10 cellular contexts compared by ENCODE assay signal in genomic region chr4:121243476-121243875, GRCh38.
A peak's percentile ranks its signal among the peaks of the same experiment; 100 is the strongest.
DNase-seq lines count a peak whose midpoint lies in the region; ATAC-seq and TF ChIP-seq lines count a peak whose summit lies in the region.
"Had no signal": no experiment of that assay in that cellular context is flagged by ENCODE, and none has a peak within 500 bp of the region (broad histone marks: within the 10 kb centered on the region; RNA-seq: fewer than 3 reads in every experiment).

No MANE protein-coding gene starts in this region.

- peak overlapping the region; percentile 36 for H3K4me3 Mint-ChIP-seq in T-helper 1 cell treated with Interleukin-12 subunit alpha and Interleukin-12 subunit beta and Interleukin-4 antibody, amounts not matched to agents 30 μg/mL and 1 μg/mL, for 36 hours
- H3K4me3 Mint-ChIP-seq in stimulated activated memory B cell treated with anti-CD40 and anti-IgM and Interleukin-4, amounts not matched to agents 10 μg/mL and 1 μg/mL and 100 μg/mL, for 72 hours, result no peak overlapping the region
- H3K4me3 Mint-ChIP-seq: dendritic cell treated with granulocyte-macrophage colony-stimulating factor and Interleukin-4, amounts not matched to agents 40 ng/mL and 50 ng/mL, for 4 days had no signal

- intact Hi-C loops in cardiac septum (cut with DNase I), result no loop called here

- H3K4me1 Mint-ChIP-seq in T-helper 1 cell treated with Interleukin-12 subunit alpha and Interleukin-12 subunit beta and Interleukin-4 antibody, amounts not matched to agents 30 μg/mL and 1 μg/mL, for 36 hours (ENCODE audit: low read depth), result peaks cover 8% of the 10 kb centered on the region
- peaks cover 11% of the 10 kb centered on the region for H3K4me1 Mint-ChIP-seq in stimulated activated memory B cell treated with anti-CD40 and anti-IgM and Interleukin-4, amounts not matched to agents 10 μg/mL and 1 μg/mL and 100 μg/mL, for 72 hours

- H3K27ac Mint-ChIP-seq in T-helper 1 cell treated with Interleukin-12 subunit alpha and Interleukin-12 subunit beta and Interleukin-4 antibody, amounts not matched to agents 30 μg/mL and 1 μg/mL, for 36 hours, result no peak overlapping the region
- H3K27ac Mint-ChIP-seq in stimulated activated memory B cell treated with anti-CD40 and anti-IgM and Interleukin-4, amounts not matched to agents 10 μg/mL and 1 μg/mL and 100 μg/mL, for 72 hours, result no peak overlapping the region
- H3K27ac Mint-ChIP-seq: dendritic cell treated with granulocyte-macrophage colony-stimulating factor and Interleukin-4, amounts not matched to agents 40 ng/mL and 50 ng/mL, for 4 days had no signal

- H3K9me3 Mint-ChIP-seq in T-helper 1 cell treated with Interleukin-12 subunit alpha and Interleukin-12 subunit beta and Interleukin-4 antibody, amounts not matched to agents 30 μg/mL and 1 μg/mL, for 36 hours, result no peaks in the 10 kb centered on the region
- no peaks in the 10 kb centered on the region for H3K9me3 Mint-ChIP-seq in stimulated activated memory B cell treated with anti-CD40 and anti-IgM and Interleukin-4, amounts not matched to agents 10 μg/mL and 1 μg/mL and 100 μg/mL, for 72 hours
- H3K9me3 Mint-ChIP-seq: dendritic cell treated with granulocyte-macrophage colony-stimulating factor and Interleukin-4, amounts not matched to agents 40 ng/mL and 50 ng/mL, for 4 days had no signal

- no peaks in the 10 kb centered on the region for H3K36me3 Mint-ChIP-seq in T-helper 1 cell treated with Interleukin-12 subunit alpha and Interleukin-12 subunit beta and Interleukin-4 antibody, amounts not matched to agents 30 μg/mL and 1 μg/mL, for 36 hours (ENCODE audit: low read depth)
- H3K36me3 Mint-ChIP-seq in stimulated activated memory B cell treated with anti-CD40 and anti-IgM and Interleukin-4, amounts not matched to agents 10 μg/mL and 1 μg/mL and 100 μg/mL, for 72 hours, result no peaks in the 10 kb centered on the region

- no peak for TF ChIP-seq CTCF in fibroblast of villous mesenchyme (IDR thresholded peaks at IDR 0.05; ENCODE audit: insufficient read depth, low read depth, low read length)

- peak overlapping the region; percentile 2 for H3K4me3 ChIP-seq in fibroblast of villous mesenchyme (ENCODE audit: low read depth, low read length)

- DNase-seq in DMS53 treated with DMSO at 0.1 percent for 48 hours (lab: John Stamatoyannopoulos, UW; ENCODE audit: unreplicated experiment), result peak; percentile 45
- DNase-seq in fibroblast of villous mesenchyme (ENCODE audit: low read depth), result peak; percentile 9
- DNase-seq in NCI-H2196 (lab: John Stamatoyannopoulos, UW; ENCODE audit: unreplicated experiment), result no peak
- DNase-seq in cardiac septum (ENCODE audit: low spot score), result no peak
- no peak for DNase-seq in COLO668 (lab: John Stamatoyannopoulos, UW; ENCODE audit: unreplicated experiment)
- DNase-seq: NCI-H1436 had no signal

- H3K27me3 Mint-ChIP-seq in T-helper 1 cell treated with Interleukin-12 subunit alpha and Interleukin-12 subunit beta and Interleukin-4 antibody, amounts not matched to agents 30 μg/mL and 1 μg/mL, for 36 hours (ENCODE audit: low read depth), result no peaks in the 10 kb centered on the region
- H3K27me3 Mint-ChIP-seq in stimulated activated memory B cell treated with anti-CD40 and anti-IgM and Interleukin-4, amounts not matched to agents 10 μg/mL and 1 μg/mL and 100 μg/mL, for 72 hours, result peaks cover 7% of the 10 kb centered on the region
- H3K27me3 Mint-ChIP-seq: dendritic cell treated with granulocyte-macrophage colony-stimulating factor and Interleukin-4, amounts not matched to agents 40 ng/mL and 50 ng/mL, for 4 days had no signal

- peak; percentile 39 for ATAC-seq in GM21381 (IDR thresholded peaks at IDR 0.05; ENCODE audit: unreplicated experiment)
- no peak for ATAC-seq in stimulated activated memory B cell treated with anti-CD40 and anti-IgM and Interleukin-4, amounts not matched to agents 10 μg/mL and 1 μg/mL and 100 μg/mL, for 72 hours

Comparison
In these comparisons a context has a peak if more than half of its experiments do, and no peak if none do; other contexts are left out.
1. DNase-seq: peak in DMS53 treated with DMSO at 0.1 percent for 48 hours (single experiment) and fibroblast of villous mesenchyme (single experiment); none in NCI-H2196 (single experiment), cardiac septum (single experiment) and COLO668 (single experiment).